In the genomic region with DNA sequence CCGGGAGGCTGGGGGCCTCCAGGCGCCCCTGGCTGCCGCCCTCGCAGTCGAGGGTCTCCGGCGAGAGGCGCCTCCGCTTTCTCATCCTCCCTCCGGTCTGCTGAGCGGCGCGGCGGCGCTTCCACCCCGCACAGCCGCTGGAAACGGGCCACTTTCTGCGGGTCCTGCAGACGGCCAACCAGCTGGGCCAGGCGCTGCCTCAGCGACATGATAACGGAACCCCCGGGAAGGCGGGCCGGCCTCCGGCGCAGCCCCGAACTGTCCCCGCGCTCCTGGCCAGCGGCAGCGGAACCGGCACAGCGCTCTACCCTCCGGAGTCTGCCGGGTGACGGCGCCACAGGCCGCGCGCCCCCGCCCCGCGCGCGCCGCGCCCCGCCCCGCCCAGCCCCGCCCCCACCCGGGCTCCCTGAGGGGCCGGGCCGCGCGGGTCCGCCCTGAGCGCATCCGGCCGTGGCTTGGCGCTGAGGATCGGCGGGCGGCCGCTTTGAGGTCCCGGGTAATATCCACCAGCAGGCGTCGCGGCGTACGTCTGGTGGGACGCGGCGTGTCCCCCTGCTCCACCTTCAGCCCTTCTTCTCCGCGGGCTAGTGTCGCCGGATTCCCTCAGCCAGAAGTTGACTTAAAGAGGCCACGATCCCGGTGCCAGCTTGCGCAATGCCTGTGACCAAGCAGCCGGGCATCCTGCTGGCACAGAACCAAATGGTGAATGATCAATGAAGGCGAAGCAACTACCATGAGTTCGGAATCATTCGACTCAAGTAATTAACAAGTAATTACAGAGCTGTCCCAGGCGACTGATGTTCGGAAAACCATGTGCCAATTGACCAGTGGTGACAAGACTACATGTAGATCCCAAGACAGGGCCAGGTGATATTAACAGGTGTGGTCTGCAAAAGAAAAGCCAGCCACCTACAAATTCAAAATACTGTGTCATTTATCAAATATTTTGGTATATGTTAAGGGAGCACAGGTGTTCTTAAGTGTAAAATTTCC, we compare ENCODE assay signal across 8 cellular contexts. TPM values are rescaled to one million over a fixed set of nuclear protein-coding genes. Genes with fewer than 3 reads are reported as not detected.
DNase-seq lines count a peak whose midpoint lies in the region; ATAC-seq, FAIRE-seq and TF ChIP-seq lines count a peak whose summit lies in the region.

A gene with protein sequence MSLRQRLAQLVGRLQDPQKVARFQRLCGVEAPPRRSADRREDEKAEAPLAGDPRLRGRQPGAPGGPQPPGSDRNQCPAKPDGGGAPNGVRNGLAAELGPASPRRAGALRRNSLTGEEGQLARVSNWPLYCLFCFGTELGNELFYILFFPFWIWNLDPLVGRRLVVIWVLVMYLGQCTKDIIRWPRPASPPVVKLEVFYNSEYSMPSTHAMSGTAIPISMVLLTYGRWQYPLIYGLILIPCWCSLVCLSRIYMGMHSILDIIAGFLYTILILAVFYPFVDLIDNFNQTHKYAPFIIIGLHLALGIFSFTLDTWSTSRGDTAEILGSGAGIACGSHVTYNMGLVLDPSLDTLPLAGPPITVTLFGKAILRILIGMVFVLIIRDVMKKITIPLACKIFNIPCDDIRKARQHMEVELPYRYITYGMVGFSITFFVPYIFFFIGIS (minus strand): TSS at position 330 of the 993 bp plus-strand sequence. CDS start 121 bp downstream, at position 209.

- H3K4me3 Mint-ChIP-seq in T-cell = peak within 1 kb of the TSS; percentile 99 to 100 (median 99)

- H3K27ac Mint-ChIP-seq in T-cell = peak within 1 kb of the TSS; percentile 94 to 97

- H3K27me3 Mint-ChIP-seq in T-cell = no peaks in the 10 kb centered on the region

- no peaks in the 10 kb centered on the region for H3K9me3 Mint-ChIP-seq in T-cell

- WGBS in heart left ventricle, 4 donors = 1 to 3% (median 1%) methylated on average over 25 to 88 of the region's 88 CpGs
- 5 to 7% methylated on average over 13 to 17 of the region's 88 CpGs for WGBS in upper lobe of left lung, 2 donors

- peak; percentile 93 for FAIRE-seq in H54 (lab: Jason Lieb, UNC)

- CTCF ChIA-PET in T-cell (lab: Charles Lee) = interaction anchor here in 1 of 2 donors (0.5 to 1.0 kb wide), 3 partner anchors 41 to 101 kb away, joined by 3 to 5 read pairs (median 4); partner anchors contain the start of gene WDR89

- intact Hi-C loops in heart left ventricle (cut with DNase I) = loop anchor here in 4 of 10 donors (2.0 to 10.0 kb wide), 4 partner anchors 39 to 85 kb away; partner anchors contain the start of gene WDR89 (in 2 of the 4)
- intact Hi-C loops in posterior vena cava (cut with DNase I) = no loop called here

- H3K9ac ChIP-seq in adipocyte (ENCODE audit: low read length) = peak within 1 kb of the TSS; percentile 94

- peak within 1 kb of the TSS; percentile 94 for H3K4me3 ChIP-seq in GM06990 (replicated peaks; ENCODE audit: low read depth, low read length)
- peak within 1 kb of the TSS; percentile 97 for H3K4me3 ChIP-seq in adipocyte (ENCODE audit: low read length)
- H3K4me3 ChIP-seq in heart left ventricle = peak within 1 kb of the TSS; percentile 82 to 99 (median 96)
- peak within 1 kb of the TSS; percentile 68 to 99 (median 90) for H3K4me3 ChIP-seq in upper lobe of left lung

- peak; percentile 89 to 92 (median 91) for ATAC-seq in T-cell (replicated peaks in 1 of 4)
- peak; percentile 86 to 97 (median 96) for ATAC-seq in heart left ventricle
- ATAC-seq in upper lobe of left lung (ENCODE audit: low FRiP score in 2 of 2) = peak; percentile 94 to 97

- DNase-seq in GM06990 (ENCODE audit: extremely low read depth, insufficient read length) = peak; percentile 88
- DNase-seq in H54 (ENCODE audit: insufficient read length, low spot score) = peak; percentile 83
- DNase-seq in LoVo (ENCODE audit: low spot score) = peak; percentile 90
- DNase-seq in T-cell = peak; percentile 61 to 84 (median 74)
- DNase-seq in adipocyte (ENCODE audit: low read depth) = peak; percentile 86
- peak; percentile 82 to 90 (median 84) for DNase-seq in heart left ventricle
- DNase-seq in posterior vena cava (ENCODE audit: low spot score) = peak; percentile 93
- peak; percentile 82 to 95 for DNase-seq in upper lobe of left lung

- no peaks in the 10 kb centered on the region for H3K36me3 ChIP-seq in GM06990 (ENCODE audit: control insufficient read depth, insufficient read depth, low read length)
- no peaks in the 10 kb centered on the region for H3K36me3 ChIP-seq in adipocyte (ENCODE audit: control insufficient read depth, insufficient read depth, low read length, severe bottlenecking)
- no peaks in the 10 kb centered on the region for H3K36me3 ChIP-seq in heart left ventricle
- no peaks in the 10 kb centered on the region for H3K36me3 ChIP-seq in upper lobe of left lung

- H3K27ac ChIP-seq in heart left ventricle = peak within 1 kb of the TSS; percentile 58 to 94 (median 90)
- peak within 1 kb of the TSS; percentile 75 to 92 (median 87) for H3K27ac ChIP-seq in upper lobe of left lung

- POLR2A ChIA-PET in T-cell (lab: Charles Lee) = interaction anchor here in 1 of 2 donors (2.9 kb wide), 1 partner anchor 86 kb away, joined by 14 read pairs; the partner anchor contains the start of gene WDR89

- TF ChIP-seq POLR2A in H54 (IDR thresholded peaks at IDR 0.05; ENCODE audit: low read depth, low read length) = peak; percentile 85
- peak in 1 of 2 donors; percentile 56 for TF ChIP-seq POLR2A in heart left ventricle (IDR thresholded peaks at IDR 0.05)
- peak in 3 of 4 donors; percentile 45 to 82 (median 48) for TF ChIP-seq POLR2A in upper lobe of left lung (IDR thresholded peaks at IDR 0.05)

- peaks cover 45 to 50% (median 49%) of the 10 kb centered on the region in 3 donors for H3K4me1 Mint-ChIP-seq in T-cell

- TF ChIP-seq CTCF in GM06990 (IDR thresholded peaks at IDR 0.05; ENCODE audit: insufficient read depth, low read length, poor library complexity, severe bottlenecking) = peak; percentile 50
- peak; percentile 19 to 61 (median 45) for TF ChIP-seq CTCF in heart left ventricle (IDR thresholded peaks at IDR 0.05)
- peak; percentile 37 to 64 (median 48) for TF ChIP-seq CTCF in upper lobe of left lung (IDR thresholded peaks at IDR 0.05)

- H3K9me3 ChIP-seq in adipocyte (ENCODE audit: control insufficient read depth, low read length) (no peaks in the 10 kb centered on the region), heart left ventricle (no peaks in the 10 kb centered on the region), upper lobe of left lung (no peaks in the 10 kb centered on the region)

- TF ChIP-seq EP300 in upper lobe of left lung (IDR thresholded peaks at IDR 0.05) = no peak

- H3K27me3 ChIP-seq in GM06990 (replicated peaks; ENCODE audit: control insufficient read depth, insufficient read depth, low read length) (no peaks in the 10 kb centered on the region), adipocyte (replicated peaks; ENCODE audit: control insufficient read depth, insufficient read depth, low read length) (no peaks in the 10 kb centered on the region), heart left ventricle (no peaks in the 10 kb centered on the region), upper lobe of left lung (no peaks in the 10 kb centered on the region)

- H3K4me1 ChIP-seq in adipocyte (ENCODE audit: control insufficient read depth, insufficient read depth, low read length) (peaks cover 15% of the 10 kb centered on the region), heart left ventricle (peaks cover 0 to 40% (median 16%) of the 10 kb centered on the region in 12 donors), upper lobe of left lung (peaks cover 13 to 25% (median 18%) of the 10 kb centered on the region in 4 donors)

- H3K36me3 Mint-ChIP-seq in T-cell = no peaks in the 10 kb centered on the region

RNA-seq across cellular contexts. Expression of the gene that starts here (rescaled TPM):
- total RNA-seq in T-cell (10 to 100 TPM; 11.4 to 15.1 (median 13.5) TPM), heart left ventricle (1 to 10 TPM; 4.3 to 9.2 (median 5.1) TPM), posterior vena cava (10 to 100 TPM; 16.4 to 17.7 TPM), upper lobe of left lung (10 to 100 TPM in 5 of 6 donors, 1 to 10 TPM in 1; 9.4 to 27.8 (median 22.9) TPM)
- 1 to 10 TPM; 4.0 to 6.2 TPM for polyA plus RNA-seq in heart left ventricle

Comparison
In these comparisons a context has a peak if more than half of its experiments do, and no peak if none do; other contexts are left out.
1. Peak in every context shown above with its lines: DNase-seq, ATAC-seq, H3K4me3 ChIP-seq and H3K27ac ChIP-seq.